In genomic region chr5:172043822-172044221, GRCh38 we compare ENCODE assay signal across 14 cellular contexts.
"Had no signal": no experiment of that assay in that cellular context is flagged by ENCODE, and none has a peak within 500 bp of the region (broad histone marks: within the 10 kb centered on the region; RNA-seq: fewer than 3 reads in every experiment).

No MANE protein-coding gene starts in this region.

- H3K4me3 ChIP-seq: SJSA1, thyroid gland, uterus had no signal

- H3K36me3 ChIP-seq: uterus had no signal

- H3K27me3 Mint-ChIP-seq: memory B cell; naive thymus-derived CD8-positive, alpha-beta T cell; progenitor cell of endocrine pancreas had no signal

- ATAC-seq: activated CD4-positive, CD25-positive, alpha-beta regulatory T cell treated with anti-CD3 and anti-CD28 coated beads, Interleukin-2, amount 50 U/mL, for 24 hours; left lobe of liver; naive thymus-derived CD8-positive, alpha-beta T cell; sciatic nerve had no signal

- H3K4me1 ChIP-seq: thyroid gland, uterus had no signal

- H3K27ac Mint-ChIP-seq: progenitor cell of endocrine pancreas had no signal

- DNase-seq: activated naive CD4-positive, alpha-beta T cell treated with anti-CD3 and anti-CD28 coated beads, Interleukin-2, amount 50 U/mL, for 16 hours; central memory CD4-positive, alpha-beta T cell; hippocampal formation; naive thymus-derived CD8-positive, alpha-beta T cell; occipital lobe; stimulated activated CD4-positive, alpha-beta T cell treated with anti-CD3 and anti-CD28 coated beads, Interleukin-1b, Interleukin-23, amount 100 ng/mL, for 48 hours; thyroid gland; uterus had no signal

- H3K27ac ChIP-seq: SJSA1, thyroid gland, uterus had no signal

- H3K4me3 Mint-ChIP-seq: memory B cell had no signal

- H3K9me3 Mint-ChIP-seq: memory B cell; naive thymus-derived CD8-positive, alpha-beta T cell had no signal

- H3K9me3 ChIP-seq: SJSA1, thyroid gland, uterus had no signal

- H3K27me3 ChIP-seq: SJSA1, thyroid gland, uterus had no signal
